In genomic region chr20:658202-658601, GRCh38 we compare ENCODE assay signal across 1 cellular context.
A peak's percentile ranks its signal among the peaks of the same experiment; 100 is the strongest.
TF ChIP-seq lines count a peak whose summit lies in the region.

No MANE protein-coding gene starts in this region.

TF ChIP-seq in HEK293, 187 proteins besides CTCF, POLR2A, EP300 and RAD21 (continued from another document):
- peak; percentile 87 for TF ChIP-seq PRDM10 (tag by site-specific recombination; IDR thresholded peaks at IDR 0.05)
